In the genomic region with DNA sequence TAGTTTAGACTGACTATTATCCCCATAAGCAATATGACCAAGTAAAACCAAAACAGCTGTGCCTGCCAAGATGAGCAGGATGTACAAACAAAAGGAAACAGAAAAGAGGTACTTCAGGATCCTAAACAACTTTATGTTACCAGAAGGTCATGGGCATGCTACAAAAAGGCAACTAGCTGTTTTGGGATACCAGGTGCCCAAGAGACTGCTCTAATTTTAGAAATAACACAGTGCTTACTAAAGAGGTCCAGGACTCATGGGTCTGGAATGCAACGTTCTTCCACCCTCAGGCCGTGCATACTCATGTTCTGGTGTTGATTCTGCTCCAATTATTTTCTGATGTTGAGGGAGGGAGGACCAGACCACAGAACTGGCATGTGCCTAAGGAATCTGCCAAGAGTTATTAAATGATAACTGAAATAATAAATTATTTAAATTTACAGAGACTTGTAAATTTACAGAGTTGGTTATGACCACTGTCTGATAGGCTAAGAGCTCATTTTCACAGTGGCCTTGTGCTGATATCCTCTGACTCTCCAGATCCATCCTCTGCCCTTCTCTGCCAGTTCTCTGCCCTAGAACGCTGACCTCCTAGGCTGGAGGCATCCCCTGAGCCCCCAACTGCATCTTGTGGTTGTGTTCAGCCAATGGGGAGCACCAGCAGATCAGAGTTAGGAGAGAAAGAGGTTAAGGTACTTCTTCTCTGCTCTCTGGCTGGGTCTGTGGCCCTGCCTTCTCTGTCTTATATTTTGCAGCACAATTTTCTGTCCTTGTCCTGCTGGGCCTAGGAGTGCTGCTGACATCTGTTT, we compare ENCODE assay signal across 8 cellular contexts. TPM values are rescaled to one million over a fixed set of nuclear protein-coding genes. Genes with fewer than 3 reads are reported as not detected.
DNase-seq lines count a peak whose midpoint lies in the region; TF ChIP-seq lines count a peak whose summit lies in the region.

No MANE protein-coding gene starts in this region.

- H3K9me3 ChIP-seq in esophagus muscularis mucosa: no peaks in the 10 kb centered on the region

- TF ChIP-seq CTCF in AG09319 (IDR thresholded peaks at IDR 0.05; ENCODE audit: low read depth, low read length) (no peak), esophagus muscularis mucosa (IDR thresholded peaks at IDR 0.05) (no peak), GM13977 (IDR thresholded peaks at IDR 0.05; ENCODE audit: extremely low read depth, insufficient read depth, missing control alignments) (no peak)

- POLR2A ChIA-PET in activated CD4-positive, alpha-beta memory T cell treated with anti-CD3 and anti-CD28 coated beads, Interleukin-2, amount 10 ng/mL, durations not matched to agents 7 days and 5 days (lab: Charles Lee): no interaction called here

- H3K27me3 Mint-ChIP-seq in activated CD4-positive, alpha-beta memory T cell treated with anti-CD3 and anti-CD28 coated beads, Interleukin-2, amount 10 ng/mL, durations not matched to agents 7 days and 5 days: peaks cover 70% of the 10 kb centered on the region

- peak overlapping the region in 3 of 4 donors; percentile 11 to 44 (median 11) for H3K27ac ChIP-seq in esophagus muscularis mucosa (replicated peaks in 1 of 4)

- no peak for TF ChIP-seq EP300 in esophagus muscularis mucosa (IDR thresholded peaks at IDR 0.05)

- in situ Hi-C loops in GM13977 (cut with MboI; ENCODE audit: low pct_unique_long_range_greater_than_20kb, low sequenced_read_pairs, unreplicated experiment): loop anchor here (25.0 kb wide), 2 partner anchors 373 to 698 kb away; no protein-coding TSS in a partner anchor

- H3K9me3 Mint-ChIP-seq in activated CD4-positive, alpha-beta memory T cell treated with anti-CD3 and anti-CD28 coated beads, Interleukin-2, amount 10 ng/mL, durations not matched to agents 7 days and 5 days: no peaks in the 10 kb centered on the region

- no peak overlapping the region for H3K27ac Mint-ChIP-seq in activated CD4-positive, alpha-beta memory T cell treated with anti-CD3 and anti-CD28 coated beads, Interleukin-2, amount 10 ng/mL, durations not matched to agents 7 days and 5 days

- no peaks in the 10 kb centered on the region for H3K27me3 ChIP-seq in esophagus muscularis mucosa

- no peak overlapping the region for H3K4me3 Mint-ChIP-seq in activated CD4-positive, alpha-beta memory T cell treated with anti-CD3 and anti-CD28 coated beads, Interleukin-2, amount 10 ng/mL, durations not matched to agents 7 days and 5 days

- CTCF ChIA-PET in activated CD4-positive, alpha-beta memory T cell treated with anti-CD3 and anti-CD28 coated beads, Interleukin-2, amount 10 ng/mL, durations not matched to agents 7 days and 5 days (lab: Charles Lee): no interaction called here

- no peaks in the 10 kb centered on the region for H3K36me3 Mint-ChIP-seq in activated CD4-positive, alpha-beta memory T cell treated with anti-CD3 and anti-CD28 coated beads, Interleukin-2, amount 10 ng/mL, durations not matched to agents 7 days and 5 days (ENCODE audit: low read depth)

- no peaks in the 10 kb centered on the region for H3K36me3 ChIP-seq in esophagus muscularis mucosa

- whole genome bisulfite sequencing in esophagus muscularis mucosa: 55% methylated on average over 3 of the region's 3 CpGs

- no peaks in the 10 kb centered on the region for H3K4me1 Mint-ChIP-seq in activated CD4-positive, alpha-beta memory T cell treated with anti-CD3 and anti-CD28 coated beads, Interleukin-2, amount 10 ng/mL, durations not matched to agents 7 days and 5 days

- intact Hi-C loops in esophagus muscularis mucosa (cut with DNase I): no loop called here

- H3K4me1 ChIP-seq in esophagus muscularis mucosa: peaks cover 0 to 21% (median 14%) of the 10 kb centered on the region in 4 donors

- TF ChIP-seq POLR2A in esophagus muscularis mucosa (IDR thresholded peaks at IDR 0.05; ENCODE audit: low read depth): no peak

- no peak overlapping the region for H3K4me3 ChIP-seq in esophagus muscularis mucosa

- DNase-seq in AG09319 (ENCODE audit: extremely low read depth, low read depth) (peak; percentile 96), NCI-H345 treated with DMSO at 0.1 percent for 48 hours (lab: John Stamatoyannopoulos, UW; ENCODE audit: unreplicated experiment) (peak; percentile 18), esophagus muscularis mucosa (ENCODE audit: extremely low spot score) (peak; percentile 57), non-pigmented ciliary epithelial cell (ENCODE audit: low read depth) (peak; percentile 88), GM13977 (ENCODE audit: low spot score) (no peak), NOMO-1 (lab: John Stamatoyannopoulos, UW; ENCODE audit: unreplicated experiment in 2 of 2) (no peak)
- no peak for DNase-seq in central memory CD4-positive, alpha-beta T cell
- no peak for DNase-seq in activated CD4-positive, alpha-beta memory T cell treated with anti-CD3 and anti-CD28 coated beads, Interleukin-2, amount 10 ng/mL, durations not matched to agents 7 days and 5 days

RNA-seq across cellular contexts. Expression of a gene that starts 37.7 kb away (rescaled TPM):
- total RNA-seq in esophagus muscularis mucosa: 10 to 100 TPM in 2 of 4 donors, 1 to 10 TPM in 2; 8.7 to 15.1 (median 10.8) TPM
- 10 to 100 TPM; 24.3 to 30.1 TPM for total RNA-seq in activated CD4-positive, alpha-beta memory T cell treated with anti-CD3 and anti-CD28 coated beads, Interleukin-2, amount 10 ng/mL, durations not matched to agents 7 days and 5 days

RNA-seq across cellular contexts. Expression of a gene that starts 54.6 kb away (rescaled TPM):
- 10 to 100 TPM; 11.2 to 22.4 (median 15.4) TPM for total RNA-seq in esophagus muscularis mucosa
- 10 to 100 TPM; 21.4 to 22.6 TPM for total RNA-seq in activated CD4-positive, alpha-beta memory T cell treated with anti-CD3 and anti-CD28 coated beads, Interleukin-2, amount 10 ng/mL, durations not matched to agents 7 days and 5 days

Comparison
In these comparisons a context has a peak if more than half of its experiments do, and no peak if none do; other contexts are left out.
1. DNase-seq: peak in AG09319 (single experiment), NCI-H345 treated with DMSO at 0.1 percent for 48 hours (single experiment), esophagus muscularis mucosa (single experiment) and non-pigmented ciliary epithelial cell (single experiment); none in central memory CD4-positive, alpha-beta T cell (single experiment), activated CD4-positive, alpha-beta memory T cell treated with anti-CD3 and anti-CD28 coated beads, Interleukin-2, amount 10 ng/mL, durations not matched to agents 7 days and 5 days (single experiment), GM13977 (single experiment) and NOMO-1 (0 of 2).